ENCODE assay signal across 25 cellular contexts in the genomic region with DNA sequence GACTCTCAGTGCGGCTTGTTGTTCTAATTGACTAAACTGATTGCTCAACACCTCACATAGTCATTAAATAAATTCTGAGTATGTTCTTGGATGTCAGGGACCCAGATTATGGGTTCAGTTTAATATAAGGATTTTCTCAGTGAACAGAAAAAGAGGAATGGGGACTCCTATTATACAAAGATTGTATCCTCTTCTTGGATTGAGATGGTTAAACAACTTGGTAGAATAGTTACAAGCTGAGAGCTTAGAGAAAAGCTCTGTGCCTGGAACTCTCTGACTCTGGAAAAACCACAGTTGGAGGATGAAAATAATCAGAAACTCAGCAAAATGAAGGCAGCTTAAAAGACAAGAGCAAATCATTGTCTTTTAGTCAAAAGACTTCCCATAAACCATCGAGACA.
"Had no signal": no experiment of that assay in that cellular context is flagged by ENCODE, and none has a peak within 500 bp of the region (broad histone marks: within the 10 kb centered on the region; RNA-seq: fewer than 3 reads in every experiment).

No MANE protein-coding gene starts in this region.

- H3K27me3 ChIP-seq: colonic mucosa, dorsolateral prefrontal cortex, esophagus muscularis mucosa, esophagus squamous epithelium, foreskin keratinocyte, gastrocnemius medialis, gastroesophageal sphincter, hepatocyte had no signal

- H3K27ac ChIP-seq: colonic mucosa, coronary artery, dorsolateral prefrontal cortex, epithelial cell of prostate, esophagus muscularis mucosa, esophagus squamous epithelium, foreskin keratinocyte, gastrocnemius medialis, gastroesophageal sphincter, heart left ventricle, heart right ventricle, hepatocyte had no signal

- H3K36me3 ChIP-seq: colonic mucosa, esophagus muscularis mucosa, esophagus squamous epithelium, gastrocnemius medialis, gastroesophageal sphincter, heart left ventricle, heart right ventricle had no signal

- H3K9me3 Mint-ChIP-seq: dendritic cell treated with granulocyte-macrophage colony-stimulating factor and Interleukin-4, amounts not matched to agents 40 ng/mL and 50 ng/mL, for 4 days; effector memory CD8-positive, alpha-beta T cell had no signal

- ATAC-seq: effector memory CD8-positive, alpha-beta T cell; esophagus mucosa; foreskin keratinocyte; gastrocnemius medialis; gastroesophageal sphincter; heart left ventricle; heart right ventricle had no signal

- DNase-seq: colonic mucosa; cortex of kidney; dermis blood vessel endothelial cell; dorsolateral prefrontal cortex; effector CD4-positive, alpha-beta T cell; effector CD8-positive, alpha-beta T cell; effector memory CD4-positive, alpha-beta T cell; effector memory CD8-positive, alpha-beta T cell; erythroblast; esophagus squamous epithelium; foreskin fibroblast; foreskin keratinocyte; foreskin melanocyte; gastrocnemius medialis; glutamatergic neuron; head of caudate nucleus; heart left ventricle; heart right ventricle had no signal

- H3K4me1 ChIP-seq: colonic mucosa, gastrocnemius medialis, gastroesophageal sphincter, heart left ventricle, heart right ventricle had no signal

- H3K4me3 ChIP-seq: colonic mucosa, coronary artery, dorsolateral prefrontal cortex, esophagus muscularis mucosa, esophagus squamous epithelium, gastrocnemius medialis, gastroesophageal sphincter, heart left ventricle, heart right ventricle, hepatocyte had no signal

- H3K27ac Mint-ChIP-seq: dendritic cell treated with granulocyte-macrophage colony-stimulating factor and Interleukin-4, amounts not matched to agents 40 ng/mL and 50 ng/mL, for 4 days; effector memory CD8-positive, alpha-beta T cell had no signal

- H3K4me3 Mint-ChIP-seq: dendritic cell treated with granulocyte-macrophage colony-stimulating factor and Interleukin-4, amounts not matched to agents 40 ng/mL and 50 ng/mL, for 4 days; effector memory CD8-positive, alpha-beta T cell had no signal

- H3K9me3 ChIP-seq: colonic mucosa, esophagus muscularis mucosa, esophagus squamous epithelium, gastrocnemius medialis, gastroesophageal sphincter, heart left ventricle, heart right ventricle had no signal
